In the genomic region with DNA sequence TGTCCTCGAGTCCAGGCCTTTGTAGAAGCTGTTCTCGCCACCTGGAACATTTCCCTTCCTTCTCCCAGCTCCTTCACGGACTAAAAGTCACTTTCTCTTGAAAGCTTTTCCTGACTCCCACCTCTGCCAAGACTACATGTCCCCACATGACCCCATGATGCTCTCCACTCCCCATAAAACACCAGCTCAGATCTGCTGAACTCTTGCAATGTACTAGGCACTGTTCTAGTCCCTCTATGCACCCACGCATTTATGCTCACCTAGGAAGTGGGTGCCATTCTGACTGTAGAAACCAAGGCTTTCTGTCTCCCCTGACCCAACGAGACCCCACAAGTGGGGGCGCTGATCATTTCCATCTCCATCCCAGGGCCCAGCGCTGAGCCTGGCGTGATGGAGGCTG, we compare ENCODE assay signal across 26 cellular contexts. TPM values are rescaled to one million over a fixed set of nuclear protein-coding genes. Genes with fewer than 3 reads are reported as not detected.
DNase-seq lines count a peak whose midpoint lies in the region; ATAC-seq, FAIRE-seq and TF ChIP-seq lines count a peak whose summit lies in the region.
"Had no signal": no experiment of that assay in that cellular context is flagged by ENCODE, and none has a peak within 500 bp of the region (broad histone marks: within the 10 kb centered on the region; RNA-seq: fewer than 3 reads in every experiment).

No MANE protein-coding gene starts in this region.

- H3F3A ChIP-seq in GM23338 (replicated peaks; ENCODE audit: low read depth) = no peaks in the 10 kb centered on the region

- no peaks in the 10 kb centered on the region for H3K27me3 Mint-ChIP-seq in neural crest cell (ENCODE audit: low read depth)
- H3K27me3 Mint-ChIP-seq in GM23338 (ENCODE audit: insufficient read depth, low read depth, poor library complexity) = peaks cover 16% of the 10 kb centered on the region

- no peak for DNase-seq in IMR-90
- no peak for DNase-seq in K562 (ENCODE audit: extremely low read depth in 1 of 4, low spot score in 3 of 4)
- no peak for DNase-seq in neural crest cell (ENCODE audit: low read depth, low spot score)
- DNase-seq in putamen (ENCODE audit: low spot score) = peak; percentile 41
- no peak for DNase-seq in frontal cortex (ENCODE audit: low spot score in 2 of 2)
- no peak for DNase-seq in GM23338 (ENCODE audit: low spot score)
- no peak for DNase-seq in epidermal melanocyte (ENCODE audit: insufficient read length, low spot score)
- DNase-seq: 8988T; ACHN; AML-193; BE2C; CD4-positive, alpha-beta T cell; CD8-positive, alpha-beta memory T cell; DMS 273 treated with DMSO at 0.1 percent for 48 hours; DMS79; EL; GDM1; GOT3; H7; HCEC 1CT had no signal

- no peaks in the 10 kb centered on the region for H3K36me3 ChIP-seq in IMR-90 (ENCODE audit: control insufficient read depth, insufficient read depth, low read length)
- peaks cover 51% of the 10 kb centered on the region for H3K36me3 ChIP-seq in K562 (ENCODE audit: control insufficient read depth, insufficient read depth, low read length)
- no peaks in the 10 kb centered on the region for H3K36me3 ChIP-seq in GM23338 (ENCODE audit: insufficient read depth)
- H3K36me3 ChIP-seq: BE2C; BLaER1 treated with 17β-estradiol and CSF1 and Interleukin-3, amounts not matched to agents 10 nM and 100 nM had no signal

- no peak overlapping the region for H3K4me2 ChIP-seq in IMR-90 (ENCODE audit: low read depth, low read length)
- no peak overlapping the region for H3K4me2 ChIP-seq in K562 (ENCODE audit: insufficient read depth, low read length)
- H3K4me2 ChIP-seq in GM23338 = no peak overlapping the region
- H3K4me2 ChIP-seq: A549; BLaER1 treated with 17β-estradiol and CSF1 and Interleukin-3, amounts not matched to agents 10 nM and 100 nM had no signal

- CTCF ChIA-PET in IMR-90 (lab: Yijun Ruan, JAX) (no interaction called here), K562 (lab: Yijun Ruan, JAX; ENCODE audit: low intra/inter-chr PET ratio) (no interaction called here)

- H3K9me3 Mint-ChIP-seq in neural crest cell (no peaks in the 10 kb centered on the region), GM23338 (no peaks in the 10 kb centered on the region; the same call in 2 of the 3 replicates)
- H3K9me3 Mint-ChIP-seq: CD4-positive, alpha-beta T cell had no signal

- H3K36me3 Mint-ChIP-seq in neural crest cell (ENCODE audit: low read depth) (no peaks in the 10 kb centered on the region), GM23338 (ENCODE audit: low read depth) (no peaks in the 10 kb centered on the region; the same call in 2 of the 3 replicates)
- H3K36me3 Mint-ChIP-seq: CD14-positive monocyte; CD8-positive, alpha-beta memory T cell had no signal

- H3K9me1 ChIP-seq in IMR-90 (ENCODE audit: insufficient read depth, low read length) (no peaks in the 10 kb centered on the region), K562 (ENCODE audit: control insufficient read depth, insufficient read depth, low read length) (peaks cover 4% of the 10 kb centered on the region)

- H3K4ac ChIP-seq in IMR-90 (ENCODE audit: low read depth, low read length) = no peak overlapping the region

- no peaks in the 10 kb centered on the region for H3K79me1 ChIP-seq in IMR-90 (ENCODE audit: low read depth in 1 of 2, low read length in 2 of 2)

- H4K5ac ChIP-seq in IMR-90 (ENCODE audit: low read depth, low read length) = no peak overlapping the region

- H2BK15ac ChIP-seq in IMR-90 (ENCODE audit: low read depth, low read length) = no peak overlapping the region

- TF ChIP-seq RAD21 in IMR-90 (IDR thresholded peaks at IDR 0.05; ENCODE audit: low read length) (no peak), K562 (CRISPR knock-in tag; conservative IDR thresholded peaks at IDR 0.05 in 1 of 2, IDR thresholded peaks at IDR 0.05 in 1 of 2) (no peak)

- H3K27ac ChIP-seq in IMR-90 (ENCODE audit: insufficient read depth, low read length) (no peak overlapping the region), K562 (ENCODE audit: extremely low read depth, low read depth, low read length) (peak overlapping the region; percentile 48; the same call in 1 of the 3 replicates), GM23338 (ENCODE audit: low read depth) (no peak overlapping the region)
- H3K27ac ChIP-seq: A549; BLaER1 treated with 17β-estradiol and CSF1 and Interleukin-3, amounts not matched to agents 10 nM and 100 nM had no signal

- H3K4me1 ChIP-seq in IMR-90 (ENCODE audit: control insufficient read depth, insufficient read depth, low read length) (peaks cover 3% of the 10 kb centered on the region; the same call in 1 of the 2 replicates), K562 (replicated peaks in 1 of 2; ENCODE audit: control insufficient read depth in 2 of 2, insufficient read depth in 2 of 2, low read length in 2 of 2) (peaks cover 60 to 83% of the 10 kb centered on the region in 2 experiments), GM23338 (ENCODE audit: insufficient read depth) (no peaks in the 10 kb centered on the region)

- H2AK5ac ChIP-seq in IMR-90 (ENCODE audit: low read depth, low read length) = no peak overlapping the region

- BruUV-seq in IMR-90 (replicated peaks; lab: Mats Ljungman, UMichigan) = no TSS peak
- BruUV-seq in K562 (replicated peaks; lab: Mats Ljungman, UMichigan) = no TSS peak

- POLR2A ChIA-PET in IMR-90 (lab: Charles Lee; ENCODE audit: unreplicated experiment) (no interaction called here), K562 (lab: Yijun Ruan, JAX) (interaction anchor here (0.6 to 2.5 kb wide), 11 partner anchors 9 to 286 kb away, joined by 3 to 11 read pairs (median 3); no protein-coding TSS in a partner anchor)

- H3K27me3 ChIP-seq in IMR-90 (ENCODE audit: control insufficient read depth, insufficient read depth, low read length) = peaks cover 64% of the 10 kb centered on the region
- no peaks in the 10 kb centered on the region for H3K27me3 ChIP-seq in K562 (ENCODE audit: control insufficient read depth in 2 of 2, insufficient read depth in 2 of 2, low read length in 2 of 2)
- no peaks in the 10 kb centered on the region for H3K27me3 ChIP-seq in GM23338 (ENCODE audit: insufficient read depth)
- H3K27me3 ChIP-seq: BE2C had no signal

- no peak overlapping the region for H3K14ac ChIP-seq in IMR-90 (replicated peaks; ENCODE audit: low read depth, low read length)

- WGBS in IMR-90 (ENCODE audit: extremely low coverage in 2 of 2, insufficient read length in 1 of 2), 2 experiments = 49% methylated on average over 3 of the region's 8 CpGs; no CpG with 5 or more reads in 1 of the 2 experiments
- 84% methylated on average over 8 of the region's 8 CpGs for WGBS in K562 (ENCODE audit: insufficient coverage, low coverage, missing lambda C conversion rate)

- H2BK120ac ChIP-seq in IMR-90 (ENCODE audit: low read depth, low read length) = no peak overlapping the region

- H2AFZ ChIP-seq in IMR-90 (replicated peaks; ENCODE audit: low read length, poor library complexity) (peak overlapping the region; percentile 2), K562 (ENCODE audit: low read depth, low read length) (no peak overlapping the region), GM23338 (no peak overlapping the region)

- H3K79me2 ChIP-seq in K562 (ENCODE audit: control insufficient read depth, insufficient read depth, low read length) = no peaks in the 10 kb centered on the region
- no peaks in the 10 kb centered on the region for H3K79me2 ChIP-seq in GM23338 (replicated peaks; ENCODE audit: insufficient read depth)

- H3K9me2 ChIP-seq in GM23338 (ENCODE audit: insufficient read depth) = no peaks in the 10 kb centered on the region

- no peak overlapping the region for H4K91ac ChIP-seq in IMR-90 (ENCODE audit: insufficient read depth, low read depth, low read length)

- H4K8ac ChIP-seq in IMR-90 (ENCODE audit: low read depth in 2 of 2, low read length in 2 of 2) = no peak overlapping the region

- in situ Hi-C loops in IMR-90 (cut with MboI; ENCODE audit: low sequenced_read_pairs) = no loop called here
- in situ Hi-C loops in K562 (cut with MboI) = no loop called here

- dilution Hi-C loops in IMR-90 (cut with HindIII; ENCODE audit: low sequenced_read_pairs, unreplicated experiment) = no loop called here

- H2BK20ac ChIP-seq in IMR-90 (ENCODE audit: low read depth, low read length) = no peak overlapping the region

- no peak overlapping the region for H3K23ac ChIP-seq in IMR-90 (ENCODE audit: low read depth, low read length)

- H3K18ac ChIP-seq in IMR-90 (ENCODE audit: low read depth, low read length) = no peak overlapping the region

- H3K4me3 Mint-ChIP-seq in neural crest cell (no peak overlapping the region), GM23338 (no peak overlapping the region)
- H3K4me3 Mint-ChIP-seq: CD14-positive monocyte; CD4-positive, alpha-beta T cell; CD8-positive, alpha-beta memory T cell had no signal

- no peak for TF ChIP-seq CTCF in IMR-90 (conservative IDR thresholded peaks at IDR 0.05; ENCODE audit: low read depth, low read length)
- no peak for TF ChIP-seq CTCF in K562 (IDR thresholded peaks at IDR 0.05 in 2 of 3, conservative IDR thresholded peaks at IDR 0.05 in 1 of 3; ENCODE audit: insufficient read depth in 2 of 3, low read depth in 1 of 3, low read length in 3 of 3)
- no peak for TF ChIP-seq CTCF in neural crest cell (conservative IDR thresholded peaks at IDR 0.05)
- TF ChIP-seq CTCF in GM23338 (conservative IDR thresholded peaks at IDR 0.05; ENCODE audit: low read depth in 2 of 2) = no peak

- H3K4me1 Mint-ChIP-seq in neural crest cell (peaks cover 13% of the 10 kb centered on the region), GM23338 (peaks cover 13% of the 10 kb centered on the region)

- no peak for TF ChIP-seq EP300 in K562 (IDR thresholded peaks at IDR 0.05; ENCODE audit: low read length)

- ATAC-seq in IMR-90 (ENCODE audit: low read depth) (no peak), K562 (no peak), GM23338 (no peak), GM18861 (IDR thresholded peaks at IDR 0.05; ENCODE audit: unreplicated experiment) (no peak)
- ATAC-seq: A549, GM12878 had no signal

- FAIRE-seq in K562 (lab: Jason Lieb, UNC) (no peak), frontal cortex (lab: Jason Lieb, UNC) (no peak)
- FAIRE-seq: A549, D721Med, GM12878 had no signal

- H3K27ac Mint-ChIP-seq in neural crest cell (ENCODE audit: unreplicated experiment) (peak overlapping the region; percentile 44), GM23338 (no peak overlapping the region)
- H3K27ac Mint-ChIP-seq: CD14-positive monocyte; CD4-positive, alpha-beta T cell; CD8-positive, alpha-beta memory T cell had no signal

- H3K56ac ChIP-seq in IMR-90 (ENCODE audit: extremely low read depth, insufficient read depth, low read length) = no peak overlapping the region

- H3K4me3 ChIP-seq in IMR-90 (ENCODE audit: insufficient read depth, low read depth, low read length) = no peak overlapping the region
- no peak overlapping the region for H3K4me3 ChIP-seq in K562
- no peak overlapping the region for H3K4me3 ChIP-seq in GM23338
- H3K4me3 ChIP-seq: A549; BLaER1 treated with 17β-estradiol and CSF1 and Interleukin-3, amounts not matched to agents 10 nM and 100 nM; GM12878 had no signal

- intact Hi-C loops in IMR-90 (cut with micrococcal nuclease) = no loop called here
- intact Hi-C loops in K562 (cut with micrococcal nuclease) = no loop called here

- no peak overlapping the region for H2BK5ac ChIP-seq in IMR-90 (ENCODE audit: low read depth, low read length, poor library complexity, severe bottlenecking)

- H4K20me1 ChIP-seq in IMR-90 (ENCODE audit: insufficient read depth, low read length) (no peaks in the 10 kb centered on the region; the same call in 1 of the 2 replicates), K562 (replicated peaks; ENCODE audit: control insufficient read depth, insufficient read depth, low read length) (no peaks in the 10 kb centered on the region), GM23338 (replicated peaks; ENCODE audit: insufficient read depth) (no peaks in the 10 kb centered on the region)

- no peak overlapping the region for H2AK9ac ChIP-seq in IMR-90 (replicated peaks; ENCODE audit: low read depth, low read length, poor library complexity)

- H3K9ac ChIP-seq in IMR-90 (ENCODE audit: low read depth, low read length) (no peak overlapping the region), K562 (ENCODE audit: insufficient read depth in 1 of 2, low read depth in 2 of 2, low read length in 2 of 2) (peak overlapping the region in 1 of 2 experiments; percentile 87; a peak in 2 of 4 replicates)
- H3K9ac ChIP-seq: BLaER1 treated with 17β-estradiol and CSF1 and Interleukin-3, amounts not matched to agents 10 nM and 100 nM had no signal

- no peaks in the 10 kb centered on the region for H3K9me3 ChIP-seq in IMR-90 (ENCODE audit: control insufficient read depth, insufficient read depth, low read length)
- no peaks in the 10 kb centered on the region for H3K9me3 ChIP-seq in K562 (replicated peaks; ENCODE audit: control insufficient read depth, insufficient read depth, low read depth, low read length)
- H3K9me3 ChIP-seq: A549; BE2C; BLaER1 treated with 17β-estradiol and CSF1 and Interleukin-3, amounts not matched to agents 10 nM and 100 nM had no signal

- TF ChIP-seq POLR2A in IMR-90 (IDR thresholded peaks at IDR 0.05; ENCODE audit: low read depth, low read length) (no peak), K562 (conservative IDR thresholded peaks at IDR 0.05) (no peak)

RNA-seq across cellular contexts. Expression of gene RAP1GAP, which starts 58.2 kb away (rescaled TPM):
- total RNA-seq in IMR-90 (2012; rRNA removed) (under 0.01 TPM in 1 of 2 replicates, not detected in the other), K562 (2014; rRNA removed) (19.2 and 28.0 TPM in 2 replicates), K562 (2014; rRNA removed; fragmentation: Illumina TruSeq; extraction: Trizol) (7.0 and 7.3 TPM in 2 replicates), K562 (2015; rRNA removed; fragmentation: Illumina TruSeq; extraction: Trizol) (9.5 and 9.7 TPM in 2 replicates), K562 (2021) (30.2 and 31.0 TPM in 2 replicates), neural crest cell (5.3 and 7.4 TPM in 2 replicates), frontal cortex (18.8 TPM)
- polyA plus RNA-seq in IMR-90 (2012; rRNA removed) (0.10 and 0.20 TPM in 2 replicates), K562 (2011; rRNA removed) (30.2 and 36.0 TPM in 2 replicates), K562 (2014; fragmentation: Illumina TruSeq; extraction: Trizol) (23.5 and 26.5 TPM in 2 replicates), K562 (2014; fragmentation: Nextera tagmentation; extraction: Ambion mirVana) (under 1 TPM; 0.29 to 0.51 TPM), K562 (2014; rRNA removed) (21.7 and 22.3 TPM in 2 replicates), GM23338 (2016; fragmentation: Nextera tagmentation; extraction: Ambion mirVana) (4.3 and 5.0 TPM in 2 replicates)
- polyA plus RNA-seq in IMR-90 (2012; cell fraction: cytosol; rRNA removed) = 0.05 and 0.08 TPM in 2 replicates
- 0.21 and 0.33 TPM in 2 replicates for polyA plus RNA-seq in IMR-90 (2012; cell fraction: nucleus; rRNA removed; ENCODE audit: low replicate concordance)
- total RNA-seq in K562 (2011; cell fraction: chromatin; rRNA removed; ENCODE audit: low replicate concordance) = 41.9 and 97.0 TPM in 2 replicates
- total RNA-seq in K562 (2011; cell fraction: nucleolus; rRNA removed) = 41.8 and 44.9 TPM in 2 replicates
- 34.0 and 35.7 TPM in 2 replicates for total RNA-seq in K562 (2011; cell fraction: nucleoplasm; rRNA removed)
- polyA plus RNA-seq in K562 (2011; cell fraction: cytosol; rRNA removed) = 27.3 and 36.3 TPM in 2 replicates
- 68.0 and 110 TPM in 2 replicates for polyA plus RNA-seq in K562 (2011; cell fraction: nucleus; rRNA removed)
- polyA plus RNA-seq in K562 (2012) = 23.3 and 41.5 TPM in 2 replicates
- 25.4 and 27.5 TPM in 2 replicates for polyA minus RNA-seq in K562 (2011; rRNA and poly(A)+ RNA removed)
- 22.4 and 26.1 TPM in 2 replicates for polyA minus RNA-seq in K562 (2011; cell fraction: cytosol; rRNA and poly(A)+ RNA removed)
- polyA minus RNA-seq in K562 (2011; cell fraction: nucleus; rRNA and poly(A)+ RNA removed) = 26.9 and 27.0 TPM in 2 replicates
- total RNA-seq in GM23338 (2014; rRNA removed; shearing (Covaris generic)) = 5.9 and 6.6 TPM in 2 replicates
- polyA plus RNA-seq: CD14-positive monocyte; CD8-positive, alpha-beta memory T cell had no signal
